ENCODE assay signal across 16 cellular contexts in genomic region chr17:78471635-78472034, GRCh38.
A peak's percentile ranks its signal among the peaks of the same experiment; 100 is the strongest.
DNase-seq lines count a peak whose midpoint lies in the region; ATAC-seq and TF ChIP-seq lines count a peak whose summit lies in the region.
"Had no signal": no experiment of that assay in that cellular context is flagged by ENCODE, and none has a peak within 500 bp of the region (broad histone marks: within the 10 kb centered on the region; RNA-seq: fewer than 3 reads in every experiment).

No MANE protein-coding gene starts in this region.

- H3K9me3 Mint-ChIP-seq in activated naive CD4-positive, alpha-beta T cell treated with anti-CD3 and anti-CD28 coated beads, Interleukin-2, amount 50 U/mL, for 24 hours = no peaks in the 10 kb centered on the region
- no peaks in the 10 kb centered on the region for H3K9me3 Mint-ChIP-seq in activated naive CD4-positive, alpha-beta T cell treated with anti-CD3 and anti-CD28 coated beads for 36 hours
- no peaks in the 10 kb centered on the region for H3K9me3 Mint-ChIP-seq in neural crest cell
- no peaks in the 10 kb centered on the region for H3K9me3 Mint-ChIP-seq in effector memory CD8-positive, alpha-beta T cell
- H3K9me3 Mint-ChIP-seq: HFFc6 had no signal

- H3K4me1 Mint-ChIP-seq in activated naive CD4-positive, alpha-beta T cell treated with anti-CD3 and anti-CD28 coated beads, Interleukin-2, amount 50 U/mL, for 24 hours = no peaks in the 10 kb centered on the region
- no peaks in the 10 kb centered on the region for H3K4me1 Mint-ChIP-seq in activated naive CD4-positive, alpha-beta T cell treated with anti-CD3 and anti-CD28 coated beads for 36 hours (ENCODE audit: low read depth)
- no peaks in the 10 kb centered on the region for H3K4me1 Mint-ChIP-seq in neural crest cell
- H3K4me1 Mint-ChIP-seq in effector memory CD8-positive, alpha-beta T cell (ENCODE audit: low read depth in 2 of 2) = peaks cover 20 to 24% of the 10 kb centered on the region in 2 donors

- H3K9me3 ChIP-seq in WERI-Rb-1 (ENCODE audit: severe bottlenecking) = peaks cover 5% of the 10 kb centered on the region
- peaks cover 2% of the 10 kb centered on the region for H3K9me3 ChIP-seq in aorta (ENCODE audit: control insufficient read depth, low read length)
- H3K9me3 ChIP-seq: Caco-2, HAP-1 had no signal

- H3K4me3 Mint-ChIP-seq in activated naive CD4-positive, alpha-beta T cell treated with anti-CD3 and anti-CD28 coated beads, Interleukin-2, amount 50 U/mL, for 24 hours = no peak overlapping the region
- no peak overlapping the region for H3K4me3 Mint-ChIP-seq in activated naive CD4-positive, alpha-beta T cell treated with anti-CD3 and anti-CD28 coated beads for 36 hours
- no peak overlapping the region for H3K4me3 Mint-ChIP-seq in neural crest cell
- H3K4me3 Mint-ChIP-seq in effector memory CD8-positive, alpha-beta T cell = no peak overlapping the region
- H3K4me3 Mint-ChIP-seq: CD8-positive, alpha-beta memory T cell; HFFc6 had no signal

- CTCF ChIA-PET in activated naive CD4-positive, alpha-beta T cell treated with anti-CD3 and anti-CD28 coated beads for 36 hours (lab: Charles Lee) = no interaction called here

- H3K27me3 Mint-ChIP-seq in activated naive CD4-positive, alpha-beta T cell treated with anti-CD3 and anti-CD28 coated beads, Interleukin-2, amount 50 U/mL, for 24 hours = no peaks in the 10 kb centered on the region
- no peaks in the 10 kb centered on the region for H3K27me3 Mint-ChIP-seq in activated naive CD4-positive, alpha-beta T cell treated with anti-CD3 and anti-CD28 coated beads for 36 hours (ENCODE audit: low read depth)
- H3K27me3 Mint-ChIP-seq in neural crest cell (ENCODE audit: low read depth) = no peaks in the 10 kb centered on the region
- peaks cover 0 to 5% of the 10 kb centered on the region in 2 donors for H3K27me3 Mint-ChIP-seq in effector memory CD8-positive, alpha-beta T cell

- peak overlapping the region; percentile 23 for H3K27ac Mint-ChIP-seq in activated naive CD4-positive, alpha-beta T cell treated with anti-CD3 and anti-CD28 coated beads, Interleukin-2, amount 50 U/mL, for 24 hours
- H3K27ac Mint-ChIP-seq in activated naive CD4-positive, alpha-beta T cell treated with anti-CD3 and anti-CD28 coated beads for 36 hours = no peak overlapping the region
- peak overlapping the region; percentile 58 for H3K27ac Mint-ChIP-seq in neural crest cell (ENCODE audit: unreplicated experiment)
- H3K27ac Mint-ChIP-seq in effector memory CD8-positive, alpha-beta T cell = no peak overlapping the region
- H3K27ac Mint-ChIP-seq: CD8-positive, alpha-beta memory T cell; HFFc6 had no signal

- H3K27ac ChIP-seq in WERI-Rb-1 = peak overlapping the region; percentile 13
- no peak overlapping the region for H3K27ac ChIP-seq in aorta (ENCODE audit: low read depth in 1 of 2, low read length in 2 of 2)
- H3K27ac ChIP-seq: 22Rv1, HL-60 had no signal

- peak; percentile 31 for ATAC-seq in aorta (ENCODE audit: low FRiP score)
- ATAC-seq in effector memory CD8-positive, alpha-beta T cell (replicated peaks) = no peak
- no peak for ATAC-seq in HG02973 (IDR thresholded peaks at IDR 0.05; ENCODE audit: unreplicated experiment)

- TF ChIP-seq CTCF in WERI-Rb-1 (IDR thresholded peaks at IDR 0.05; ENCODE audit: low read depth, low read length) (no peak), neural crest cell (conservative IDR thresholded peaks at IDR 0.05) (no peak)

- H3K36me3 ChIP-seq in WERI-Rb-1 = no peaks in the 10 kb centered on the region
- no peaks in the 10 kb centered on the region for H3K36me3 ChIP-seq in aorta (ENCODE audit: control insufficient read depth in 1 of 2, insufficient read depth in 2 of 2, low read length in 1 of 2)
- H3K36me3 ChIP-seq: HAP-1 had no signal

- H3K4me3 ChIP-seq in WERI-Rb-1 (ENCODE audit: low read depth, low read length) (no peak overlapping the region), aorta (ENCODE audit: low read length in 2 of 2) (no peak overlapping the region)
- H3K4me3 ChIP-seq: HAP-1 had no signal

- WGBS in aorta, 2 donors = 96% methylated on average over 12 of the region's 12 CpGs

- no peak for DNase-seq in activated naive CD4-positive, alpha-beta T cell treated with anti-CD3 and anti-CD28 coated beads for 36 hours
- peak; percentile 78 for DNase-seq in WERI-Rb-1
- DNase-seq in neural crest cell (ENCODE audit: low read depth, low spot score) = no peak
- DNase-seq in aorta = no peak
- no peak for DNase-seq in effector memory CD8-positive, alpha-beta T cell
- no peak for DNase-seq in T-helper 2 cell
- DNase-seq: Caco-2; CD8-positive, alpha-beta memory T cell; DND-41; GDM1; HFFc6 had no signal

- H3K4me1 ChIP-seq in aorta (ENCODE audit: control insufficient read depth in 1 of 2, insufficient read depth in 2 of 2, low read length in 2 of 2) = no peaks in the 10 kb centered on the region
- H3K4me1 ChIP-seq: Caco-2, HAP-1 had no signal

- no peaks in the 10 kb centered on the region for H3K27me3 ChIP-seq in WERI-Rb-1 (ENCODE audit: insufficient read depth, low read depth, severe bottlenecking)
- H3K27me3 ChIP-seq in aorta (ENCODE audit: control insufficient read depth in 1 of 2, insufficient read depth in 2 of 2, low read length in 1 of 2) = no peaks in the 10 kb centered on the region

- no peaks in the 10 kb centered on the region for H3K36me3 Mint-ChIP-seq in activated naive CD4-positive, alpha-beta T cell treated with anti-CD3 and anti-CD28 coated beads, Interleukin-2, amount 50 U/mL, for 24 hours
- H3K36me3 Mint-ChIP-seq in activated naive CD4-positive, alpha-beta T cell treated with anti-CD3 and anti-CD28 coated beads for 36 hours (ENCODE audit: low read depth) = no peaks in the 10 kb centered on the region
- no peaks in the 10 kb centered on the region for H3K36me3 Mint-ChIP-seq in neural crest cell (ENCODE audit: low read depth)
- H3K36me3 Mint-ChIP-seq in effector memory CD8-positive, alpha-beta T cell (ENCODE audit: insufficient read depth) = peaks cover 6% of the 10 kb centered on the region
- H3K36me3 Mint-ChIP-seq: CD8-positive, alpha-beta memory T cell had no signal

- intact Hi-C loops in activated naive CD4-positive, alpha-beta T cell treated with anti-CD3 and anti-CD28 coated beads for 36 hours (cut with micrococcal nuclease) = no loop called here
- intact Hi-C loops in aorta (cut with DNase I) = no loop called here

Comparison
In these comparisons a context has a peak if more than half of its experiments do, and no peak if none do; other contexts are left out.
1. H3K27ac Mint-ChIP-seq: peak in activated naive CD4-positive, alpha-beta T cell treated with anti-CD3 and anti-CD28 coated beads, Interleukin-2, amount 50 U/mL, for 24 hours (single experiment) and neural crest cell (single experiment); none in activated naive CD4-positive, alpha-beta T cell treated with anti-CD3 and anti-CD28 coated beads for 36 hours (single experiment) and effector memory CD8-positive, alpha-beta T cell (0 of 2).